Comparison of ENCODE assay signal across 19 cellular contexts in the genomic region with DNA sequence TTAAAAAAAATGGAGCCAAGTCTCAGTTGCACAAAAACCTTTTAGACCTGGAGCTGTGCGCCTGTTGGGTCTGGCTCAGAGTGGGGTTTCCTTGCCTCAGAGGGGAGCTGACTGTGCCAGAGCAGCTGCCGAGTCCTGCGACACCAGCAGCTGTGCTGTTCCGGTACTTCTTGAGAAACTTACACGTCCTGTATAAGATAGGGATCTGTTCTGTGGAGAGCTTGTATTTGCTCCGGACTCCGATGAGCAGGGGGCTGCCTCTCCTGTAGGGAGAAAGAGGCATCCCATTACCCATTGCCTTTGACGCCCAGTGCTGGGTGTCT. TPM values are rescaled to one million over a fixed set of nuclear protein-coding genes. Genes with fewer than 3 reads are reported as not detected.
"Had no signal": no experiment of that assay in that cellular context is flagged by ENCODE, and none has a peak within 500 bp of the region (broad histone marks: within the 10 kb centered on the region; RNA-seq: fewer than 3 reads in every experiment).

No MANE protein-coding gene starts in this region.

- H3K27ac ChIP-seq: foreskin keratinocyte, skin epidermis, WERI-Rb-1 had no signal

- H3K4me3 Mint-ChIP-seq: activated CD4-positive, alpha-beta memory T cell treated with anti-CD3 and anti-CD28 coated beads for 36 hours; activated CD4-positive, alpha-beta T cell treated with anti-CD3 and anti-CD28 coated beads for 36 hours; activated CD8-positive, alpha-beta memory T cell treated with anti-CD3 and anti-CD28 coated beads, Interleukin-2, amount 10 ng/mL, durations not matched to agents 7 days and 5 days; activated naive CD4-positive, alpha-beta T cell treated with anti-CD3 and anti-CD28 coated beads, Interleukin-2, amount 10 ng/mL, durations not matched to agents 7 days and 5 days; naive thymus-derived CD4-positive, alpha-beta T cell; stimulated activated naive B cell treated with anti-CD40 and anti-IgM and Interleukin-4, amounts not matched to agents 10 μg/mL and 1 μg/mL and 100 μg/mL, for 72 hours had no signal

- H3K9me3 ChIP-seq: mucosa of descending colon had no signal

- ATAC-seq: activated CD4-positive, alpha-beta T cell treated with anti-CD3 and anti-CD28 coated beads for 36 hours; activated CD8-positive, alpha-beta memory T cell treated with anti-CD3 and anti-CD28 coated beads, Interleukin-2, amount 10 ng/mL, durations not matched to agents 7 days and 5 days; foreskin keratinocyte; left colon; mucosa of descending colon; naive thymus-derived CD4-positive, alpha-beta T cell; stimulated activated naive B cell treated with anti-CD40 and anti-IgM and Interleukin-4, amounts not matched to agents 10 μg/mL and 1 μg/mL and 100 μg/mL, for 72 hours had no signal

- H3K27me3 Mint-ChIP-seq: activated CD4-positive, alpha-beta memory T cell treated with anti-CD3 and anti-CD28 coated beads for 36 hours; activated CD4-positive, alpha-beta T cell treated with anti-CD3 and anti-CD28 coated beads for 36 hours; naive thymus-derived CD4-positive, alpha-beta T cell had no signal

- H3K4me1 ChIP-seq: foreskin keratinocyte had no signal

- H3K4me1 Mint-ChIP-seq: activated CD4-positive, alpha-beta T cell treated with anti-CD3 and anti-CD28 coated beads for 36 hours; activated CD8-positive, alpha-beta memory T cell treated with anti-CD3 and anti-CD28 coated beads, Interleukin-2, amount 10 ng/mL, durations not matched to agents 7 days and 5 days; activated naive CD4-positive, alpha-beta T cell treated with anti-CD3 and anti-CD28 coated beads, Interleukin-2, amount 10 ng/mL, durations not matched to agents 7 days and 5 days; stimulated activated naive B cell treated with anti-CD40 and anti-IgM and Interleukin-4, amounts not matched to agents 10 μg/mL and 1 μg/mL and 100 μg/mL, for 72 hours had no signal

- H3K27ac Mint-ChIP-seq: activated CD4-positive, alpha-beta memory T cell treated with anti-CD3 and anti-CD28 coated beads for 36 hours; activated CD4-positive, alpha-beta T cell treated with anti-CD3 and anti-CD28 coated beads for 36 hours; activated CD8-positive, alpha-beta memory T cell treated with anti-CD3 and anti-CD28 coated beads, Interleukin-2, amount 10 ng/mL, durations not matched to agents 7 days and 5 days; activated naive CD4-positive, alpha-beta T cell treated with anti-CD3 and anti-CD28 coated beads, Interleukin-2, amount 10 ng/mL, durations not matched to agents 7 days and 5 days; activated T-helper 2 cell treated with anti-CD3 and anti-CD28 coated beads, Interferon-gamma antibody, Interleukin-2, Interleukin-4, amounts not matched to agents 10 μg/mL and 5 μg/mL and 100 μg/mL, durations not matched to agents 14 hours and 24 hours and 36 hours; naive thymus-derived CD4-positive, alpha-beta T cell; stimulated activated naive B cell treated with anti-CD40 and anti-IgM and Interleukin-4, amounts not matched to agents 10 μg/mL and 1 μg/mL and 100 μg/mL, for 72 hours had no signal

- DNase-seq: activated CD4-positive, alpha-beta memory T cell treated with anti-CD3 and anti-CD28 coated beads for 36 hours; activated CD4-positive, alpha-beta T cell treated with anti-CD3 and anti-CD28 coated beads for 36 hours; activated CD8-positive, alpha-beta memory T cell treated with anti-CD3 and anti-CD28 coated beads, Interleukin-2, amount 10 ng/mL, durations not matched to agents 7 days and 5 days; activated naive CD4-positive, alpha-beta T cell treated with anti-CD3 and anti-CD28 coated beads, Interleukin-2, amount 10 ng/mL, durations not matched to agents 7 days and 5 days; activated T-cell treated with anti-CD3 and anti-CD28 coated beads, Interleukin-2, amount 50 U/mL, for 1 hour; central memory CD4-positive, alpha-beta T cell; effector memory CD4-positive, alpha-beta T cell; left colon; mucosa of descending colon; naive thymus-derived CD4-positive, alpha-beta T cell; retina; stimulated activated CD4-positive, alpha-beta T cell treated with anti-CD3 and anti-CD28 coated beads, Interleukin-15, amount 100 ng/mL, for 24 hours; stimulated activated CD4-positive, alpha-beta T cell treated with anti-CD3 and anti-CD28 coated beads, Interleukin-4, amount 100 ng/mL, for 1 hour; stimulated activated naive B cell treated with anti-CD40 and anti-IgM and Interleukin-4, amounts not matched to agents 10 μg/mL and 1 μg/mL and 100 μg/mL, for 72 hours; WERI-Rb-1 had no signal

- H3K4me3 ChIP-seq: mucosa of descending colon, skin epidermis had no signal

- H3K9me3 Mint-ChIP-seq: activated CD4-positive, alpha-beta memory T cell treated with anti-CD3 and anti-CD28 coated beads for 36 hours; activated naive CD4-positive, alpha-beta T cell treated with anti-CD3 and anti-CD28 coated beads, Interleukin-2, amount 10 ng/mL, durations not matched to agents 7 days and 5 days; activated T-helper 2 cell treated with anti-CD3 and anti-CD28 coated beads, Interferon-gamma antibody, Interleukin-2, Interleukin-4, amounts not matched to agents 10 μg/mL and 5 μg/mL and 100 μg/mL, durations not matched to agents 14 hours and 24 hours and 36 hours; naive thymus-derived CD4-positive, alpha-beta T cell; stimulated activated naive B cell treated with anti-CD40 and anti-IgM and Interleukin-4, amounts not matched to agents 10 μg/mL and 1 μg/mL and 100 μg/mL, for 72 hours had no signal

- H3K36me3 Mint-ChIP-seq: activated CD4-positive, alpha-beta memory T cell treated with anti-CD3 and anti-CD28 coated beads for 36 hours; activated CD8-positive, alpha-beta memory T cell treated with anti-CD3 and anti-CD28 coated beads, Interleukin-2, amount 10 ng/mL, durations not matched to agents 7 days and 5 days; activated naive CD4-positive, alpha-beta T cell treated with anti-CD3 and anti-CD28 coated beads, Interleukin-2, amount 10 ng/mL, durations not matched to agents 7 days and 5 days; naive thymus-derived CD4-positive, alpha-beta T cell; stimulated activated naive B cell treated with anti-CD40 and anti-IgM and Interleukin-4, amounts not matched to agents 10 μg/mL and 1 μg/mL and 100 μg/mL, for 72 hours had no signal

- H3K27me3 ChIP-seq: foreskin keratinocyte had no signal

RNA-seq across cellular contexts. Expression of a gene that starts 28.5 kb away (rescaled TPM):
- total RNA-seq: activated T-helper 2 cell treated with anti-CD3 and anti-CD28 coated beads, Interferon-gamma antibody, Interleukin-2, Interleukin-4, amounts not matched to agents 10 μg/mL and 5 μg/mL and 100 μg/mL, durations not matched to agents 14 hours and 24 hours and 36 hours; T-helper 1 cell treated with Interleukin-12 subunit alpha and Interleukin-12 subunit beta and Interleukin-4 antibody, amounts not matched to agents 30 ng/mL and 1 ng/mL, for 36 hours had no signal
- polyA plus RNA-seq: naive thymus-derived CD4-positive, alpha-beta T cell had no signal
